ENCODE assay signal across 1 cellular context in genomic region chr6:10351678-10352220, GRCh38.
TF ChIP-seq lines count a peak whose summit lies in the region.

No MANE protein-coding gene starts in this region.

TF ChIP-seq in GM23338, 12 proteins besides CTCF, POLR2A, EP300 and RAD21 (continued from another document):
- TF ChIP-seq REST (IDR thresholded peaks at IDR 0.05; ENCODE audit: unreplicated experiment), result no peak
- no peak for TF ChIP-seq STAT1 (IDR thresholded peaks at IDR 0.05; ENCODE audit: unreplicated experiment)
- no peak for TF ChIP-seq ZNF462 (CRISPR knock-in tag; IDR thresholded peaks at IDR 0.05)
- TF ChIP-seq NANOG (IDR thresholded peaks at IDR 0.05; ENCODE audit: borderline replicate concordance), result no peak
